In the genomic region with DNA sequence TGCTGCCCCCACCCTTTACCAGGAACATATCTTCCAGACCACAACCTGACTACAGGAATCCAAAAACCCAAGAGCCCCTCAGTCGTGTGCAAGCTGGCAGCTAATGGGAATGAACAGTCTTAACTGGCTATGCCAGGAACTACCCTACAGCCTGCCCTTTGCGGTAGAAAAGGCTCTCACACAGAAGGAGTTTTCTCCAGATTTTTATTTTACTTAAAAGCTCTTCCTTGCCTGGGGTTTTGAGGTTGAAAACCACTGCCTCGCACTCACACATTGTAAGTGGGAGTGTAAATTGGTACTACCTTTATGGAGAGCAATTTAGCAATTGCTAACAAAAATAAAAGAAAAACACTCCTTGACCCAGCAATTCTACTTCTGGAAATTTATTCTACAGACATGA, we compare ENCODE assay signal across 2 cellular contexts.
TF ChIP-seq lines count a peak whose summit lies in the region.

No MANE protein-coding gene starts in this region.

TF ChIP-seq in IMR-90, 13 proteins besides CTCF, POLR2A, EP300 and RAD21:
- TF ChIP-seq CEBPB (IDR thresholded peaks at IDR 0.05; ENCODE audit: low read depth, low read length), result no peak
- TF ChIP-seq NFE2L2 (IDR thresholded peaks at IDR 0.05; ENCODE audit: low read depth, low read length), result no peak
- TF ChIP-seq CHD1 (IDR thresholded peaks at IDR 0.05; ENCODE audit: low read depth, low read length), result no peak
- TF ChIP-seq SMC3 (IDR thresholded peaks at IDR 0.05; ENCODE audit: low read depth, low read length), result no peak
- no peak for TF ChIP-seq MAZ (IDR thresholded peaks at IDR 0.05; ENCODE audit: borderline replicate concordance, low read depth, low read length)
- TF ChIP-seq MAFK (IDR thresholded peaks at IDR 0.05; ENCODE audit: low read depth, low read length), result no peak
- TF ChIP-seq FOS (IDR thresholded peaks at IDR 0.05; ENCODE audit: low read depth, low read length), result no peak
- no peak for TF ChIP-seq RCOR1 (IDR thresholded peaks at IDR 0.05; ENCODE audit: insufficient replicate concordance, low read length)
TF ChIP-seq in IMR-90: peak in this region for 0.

TF ChIP-seq in SK-N-SH, 30 proteins besides CTCF, POLR2A, EP300 and RAD21:
- no peak for TF ChIP-seq RFX5 (IDR thresholded peaks at IDR 0.05; ENCODE audit: low read length)
- no peak for TF ChIP-seq SIN3A (IDR thresholded peaks at IDR 0.05; ENCODE audit: borderline replicate concordance, low read depth, low read length)
- TF ChIP-seq FOXJ3 (CRISPR knock-in tag; IDR thresholded peaks at IDR 0.05), result no peak
- TF ChIP-seq RCOR1 (IDR thresholded peaks at IDR 0.05; ENCODE audit: low read length), result no peak
- TF ChIP-seq JUND (IDR thresholded peaks at IDR 0.05), result no peak
- no peak for TF ChIP-seq USF1 (IDR thresholded peaks at IDR 0.05; ENCODE audit: borderline replicate concordance, low read depth)
- TF ChIP-seq SMC3 (IDR thresholded peaks at IDR 0.05; ENCODE audit: low read depth, low read length), result no peak
- no peak for TF ChIP-seq USF2 (IDR thresholded peaks at IDR 0.05; ENCODE audit: borderline replicate concordance, low read depth, low read length)
- no peak for TF ChIP-seq MAX (IDR thresholded peaks at IDR 0.05; ENCODE audit: low read depth)
- no peak for TF ChIP-seq POLR2AphosphoS5 (IDR thresholded peaks at IDR 0.05; ENCODE audit: low read depth, low read length)
- TF ChIP-seq FOSL2 (IDR thresholded peaks at IDR 0.05; ENCODE audit: borderline replicate concordance, low read depth), result no peak
- no peak for TF ChIP-seq NFIC (IDR thresholded peaks at IDR 0.05; ENCODE audit: borderline replicate concordance)
- TF ChIP-seq MXI1 (IDR thresholded peaks at IDR 0.05; ENCODE audit: low read depth, low read length), result no peak
- no peak for TF ChIP-seq TCF12 (IDR thresholded peaks at IDR 0.05)
- TF ChIP-seq MEF2A (IDR thresholded peaks at IDR 0.05; ENCODE audit: borderline replicate concordance, low read depth), result no peak
- TF ChIP-seq REST (IDR thresholded peaks at IDR 0.05; ENCODE audit: low read depth, low read length), result no peak
